ENCODE assay signal across 19 cellular contexts in genomic region chr3:177134166-177134565, GRCh38.
DNase-seq lines count a peak whose midpoint lies in the region; ATAC-seq, FAIRE-seq and TF ChIP-seq lines count a peak whose summit lies in the region.
"Had no signal": no experiment of that assay in that cellular context is flagged by ENCODE, and none has a peak within 500 bp of the region (broad histone marks: within the 10 kb centered on the region; RNA-seq: fewer than 3 reads in every experiment).

No MANE protein-coding gene starts in this region.

- intact Hi-C loops in Right ventricle myocardium superior (cut with DNase I) (no loop called here), K562 (cut with micrococcal nuclease) (no loop called here)

- H3K79me2 ChIP-seq in K562 (ENCODE audit: control insufficient read depth, insufficient read depth, low read length) = peaks cover 94% of the 10 kb centered on the region

- TF ChIP-seq EP300 in K562 (IDR thresholded peaks at IDR 0.05; ENCODE audit: low read length) = no peak

- peak overlapping the region in 1 of 2 donors; percentile 23 for H3K27ac ChIP-seq in right atrium auricular region
- H3K27ac ChIP-seq in K562 (ENCODE audit: extremely low read depth, low read depth, low read length) = no peak overlapping the region
- H3K27ac ChIP-seq: brain microvascular endothelial cell had no signal

- H2AFZ ChIP-seq in K562 (ENCODE audit: low read depth, low read length) = no peak overlapping the region

- TF ChIP-seq CTCF in right atrium auricular region (IDR thresholded peaks at IDR 0.05) (no peak), K562 (IDR thresholded peaks at IDR 0.05 in 2 of 3, conservative IDR thresholded peaks at IDR 0.05 in 1 of 3; ENCODE audit: insufficient read depth in 2 of 3, low read depth in 1 of 3, low read length in 3 of 3) (no peak)

- WGBS in K562 (ENCODE audit: insufficient coverage, low coverage, missing lambda C conversion rate) = 20% methylated on average over 1 of the region's 1 CpG

- H3K9me3 Mint-ChIP-seq in stimulated activated naive B cell treated with anti-CD40 and anti-IgM and Interleukin-4, amounts not matched to agents 10 μg/mL and 1 μg/mL and 100 μg/mL, for 72 hours = peaks cover 0 to 2% of the 10 kb centered on the region in 2 donors

- H3K9me3 ChIP-seq in right atrium auricular region (no peaks in the 10 kb centered on the region), K562 (replicated peaks; ENCODE audit: control insufficient read depth, insufficient read depth, low read depth, low read length) (no peaks in the 10 kb centered on the region)

- in situ Hi-C loops in K562 (cut with MboI) = no loop called here

- FAIRE-seq in K562 (lab: Jason Lieb, UNC) = peak; percentile 44
- FAIRE-seq: G401.6 had no signal

- no peaks in the 10 kb centered on the region for H3K27me3 Mint-ChIP-seq in stimulated activated naive B cell treated with anti-CD40 and anti-IgM and Interleukin-4, amounts not matched to agents 10 μg/mL and 1 μg/mL and 100 μg/mL, for 72 hours

- ATAC-seq in Right ventricle myocardium superior (ENCODE audit: poor library complexity) (peak; percentile 35), K562 (no peak), HG03025 (IDR thresholded peaks at IDR 0.05; ENCODE audit: low FRiP score, unreplicated experiment) (no peak), GM21737 (IDR thresholded peaks at IDR 0.05; ENCODE audit: unreplicated experiment) (no peak)
- ATAC-seq in stimulated activated naive B cell treated with anti-CD40 and anti-IgM and Interleukin-4, amounts not matched to agents 10 μg/mL and 1 μg/mL and 100 μg/mL, for 72 hours (replicated peaks) = no peak
- ATAC-seq: HCT116, SK-N-SH treated with all-trans-retinoic acid at 6 μM for 48 hours had no signal

- H3K4me1 ChIP-seq in right atrium auricular region (peaks cover 0 to 21% of the 10 kb centered on the region in 2 donors), K562 (replicated peaks in 1 of 2; ENCODE audit: control insufficient read depth in 2 of 2, insufficient read depth in 2 of 2, low read length in 2 of 2) (peaks cover 0 to 2% of the 10 kb centered on the region in 2 experiments; a peak in 2 of 5 replicates)

- H3K4me3 ChIP-seq in right atrium auricular region (no peak overlapping the region), K562 (no peak overlapping the region)

- TF ChIP-seq RAD21 in K562 (CRISPR knock-in tag; conservative IDR thresholded peaks at IDR 0.05 in 1 of 2, IDR thresholded peaks at IDR 0.05 in 1 of 2) = no peak

- no peaks in the 10 kb centered on the region for H3K9me1 ChIP-seq in K562 (ENCODE audit: control insufficient read depth, insufficient read depth, low read length)

- no TSS peak for BruUV-seq in K562 (replicated peaks; lab: Mats Ljungman, UMichigan)

- peak overlapping the region; percentile 77 for H3K27ac Mint-ChIP-seq in stimulated activated naive B cell treated with anti-CD40 and anti-IgM and Interleukin-4, amounts not matched to agents 10 μg/mL and 1 μg/mL and 100 μg/mL, for 72 hours

- no peaks in the 10 kb centered on the region for H3K27me3 ChIP-seq in right atrium auricular region
- H3K27me3 ChIP-seq in K562 (ENCODE audit: control insufficient read depth in 2 of 2, insufficient read depth in 2 of 2, low read length in 2 of 2) = no peaks in the 10 kb centered on the region
- H3K27me3 ChIP-seq: brain microvascular endothelial cell had no signal

- DNase-seq in Right ventricle myocardium superior (no peak), right atrium auricular region (ENCODE audit: low spot score) (no peak), K562 (ENCODE audit: extremely low read depth in 1 of 4, low spot score in 3 of 4) (no peak), lung microvascular endothelial cell (ENCODE audit: low read depth in 2 of 2) (peak; percentile 37 to 56), islet precursor cell (no peak)
- DNase-seq in stimulated activated naive B cell treated with anti-CD40 and anti-IgM and Interleukin-4, amounts not matched to agents 10 μg/mL and 1 μg/mL and 100 μg/mL, for 72 hours = no peak
- DNase-seq: ACHN; activated effector memory CD4-positive, alpha-beta T cell treated with anti-CD3 and anti-CD28 coated beads, Interleukin-2, amount 50 U/mL, for 16 hours; brain microvascular endothelial cell; Caco-2; Karpas-422; mammary epithelial cell; NCI-H1417 treated with DMSO at 0.1 percent for 48 hours; NCI-H446 had no signal

- CTCF ChIA-PET in K562 (lab: Yijun Ruan, JAX; ENCODE audit: low intra/inter-chr PET ratio) = no interaction called here

- H3K4me2 ChIP-seq in K562 (ENCODE audit: insufficient read depth, low read length) = no peak overlapping the region

- POLR2A ChIA-PET in K562 (lab: Yijun Ruan, JAX) = no interaction called here

- H3K9ac ChIP-seq in K562 (ENCODE audit: insufficient read depth in 1 of 2, low read depth in 2 of 2, low read length in 2 of 2) = no peak overlapping the region

- peaks cover 31 to 83% of the 10 kb centered on the region in 2 donors for H3K4me1 Mint-ChIP-seq in stimulated activated naive B cell treated with anti-CD40 and anti-IgM and Interleukin-4, amounts not matched to agents 10 μg/mL and 1 μg/mL and 100 μg/mL, for 72 hours

- H3K4me3 Mint-ChIP-seq in stimulated activated naive B cell treated with anti-CD40 and anti-IgM and Interleukin-4, amounts not matched to agents 10 μg/mL and 1 μg/mL and 100 μg/mL, for 72 hours = no peak overlapping the region

- TF ChIP-seq POLR2A in K562 (conservative IDR thresholded peaks at IDR 0.05) = no peak

- H3K36me3 ChIP-seq in right atrium auricular region (no peaks in the 10 kb centered on the region), K562 (ENCODE audit: control insufficient read depth, insufficient read depth, low read length) (peaks cover 35% of the 10 kb centered on the region; the same call in 2 of the 3 replicates)
- H3K36me3 ChIP-seq: brain microvascular endothelial cell had no signal

- H3K36me3 Mint-ChIP-seq in stimulated activated naive B cell treated with anti-CD40 and anti-IgM and Interleukin-4, amounts not matched to agents 10 μg/mL and 1 μg/mL and 100 μg/mL, for 72 hours = peaks cover 39 to 54% of the 10 kb centered on the region in 2 donors

- no peaks in the 10 kb centered on the region; the same call in 1 of the 2 replicates for H4K20me1 ChIP-seq in K562 (replicated peaks; ENCODE audit: control insufficient read depth, insufficient read depth, low read length)

TF ChIP-seq in K562, 482 proteins besides CTCF, POLR2A, EP300 and RAD21:
- no peak for TF ChIP-seq PBX2 (CRISPR knock-in tag; IDR thresholded peaks at IDR 0.05; ENCODE audit: low read depth)
- 0 out of 2 replicates have a peak, but pooled peaks have one; percentile 34 for TF ChIP-seq PBX2 (tag; conservative IDR thresholded peaks at IDR 0.05; ENCODE audit: low read depth)
- TF ChIP-seq ZNF184 (CRISPR knock-in tag; IDR thresholded peaks at IDR 0.05) = no peak

Comparison
In these comparisons a context has a peak if more than half of its experiments do, and no peak if none do; other contexts are left out.
1. DNase-seq: peak in lung microvascular endothelial cell (2 of 2); none in Right ventricle myocardium superior (single experiment), right atrium auricular region (single experiment), K562 (0 of 4), stimulated activated naive B cell treated with anti-CD40 and anti-IgM and Interleukin-4, amounts not matched to agents 10 μg/mL and 1 μg/mL and 100 μg/mL, for 72 hours (single experiment) and islet precursor cell (single experiment).